13 cellular contexts compared by ENCODE assay signal in the genomic region with DNA sequence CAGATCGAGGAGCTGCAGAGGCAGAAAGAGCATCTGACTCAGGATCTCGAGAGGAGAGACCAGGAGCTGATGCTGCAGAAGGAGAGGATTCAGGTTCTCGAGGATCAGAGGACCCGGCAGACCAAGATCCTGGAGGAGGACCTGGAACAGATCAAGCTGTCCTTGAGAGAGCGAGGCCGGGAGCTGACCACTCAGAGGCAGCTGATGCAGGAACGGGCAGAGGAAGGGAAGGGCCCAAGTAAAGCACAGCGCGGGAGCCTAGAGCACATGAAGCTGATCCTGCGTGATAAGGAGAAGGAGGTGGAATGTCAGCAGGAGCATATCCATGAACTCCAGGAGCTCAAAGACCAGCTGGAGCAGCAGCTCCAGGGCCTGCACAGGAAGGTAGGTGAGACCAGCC. TPM values are rescaled to one million over a fixed set of nuclear protein-coding genes. Genes with fewer than 3 reads are reported as not detected.
"Had no signal": no experiment of that assay in that cellular context is flagged by ENCODE, and none has a peak within 500 bp of the region (broad histone marks: within the 10 kb centered on the region; RNA-seq: fewer than 3 reads in every experiment).

No MANE protein-coding gene starts in this region.

- H3K4me3 ChIP-seq: tibial artery, uterus had no signal

- H3K27ac ChIP-seq: brain microvascular endothelial cell, tibial artery, uterus had no signal

- DNase-seq: activated naive CD8-positive, alpha-beta T cell treated with anti-CD3 and anti-CD28 coated beads for 36 hours; brain microvascular endothelial cell; dermis blood vessel endothelial cell; stimulated activated CD4-positive, alpha-beta T cell treated with anti-CD3 and anti-CD28 coated beads, Interleukin-1b, Interleukin-23, amount 100 ng/mL, for 48 hours; tibial artery; uterus had no signal

- H3K9me3 Mint-ChIP-seq: activated naive CD8-positive, alpha-beta T cell treated with anti-CD3 and anti-CD28 coated beads for 36 hours; activated T-helper 2 cell treated with anti-CD3 and anti-CD28 coated beads, Interferon-gamma antibody, Interleukin-2, Interleukin-4, amounts not matched to agents 10 μg/mL and 5 μg/mL and 100 μg/mL, durations not matched to agents 14 hours and 24 hours and 36 hours had no signal

- H3K27ac Mint-ChIP-seq: activated naive CD8-positive, alpha-beta T cell treated with anti-CD3 and anti-CD28 coated beads for 36 hours; activated T-helper 2 cell treated with anti-CD3 and anti-CD28 coated beads, Interferon-gamma antibody, Interleukin-2, Interleukin-4, amounts not matched to agents 10 μg/mL and 5 μg/mL and 100 μg/mL, durations not matched to agents 14 hours and 24 hours and 36 hours had no signal

- H3K27me3 Mint-ChIP-seq: activated naive CD8-positive, alpha-beta T cell treated with anti-CD3 and anti-CD28 coated beads for 36 hours had no signal

- FAIRE-seq: frontal cortex had no signal

- H3K36me3 ChIP-seq: uterus had no signal

- H3K4me3 Mint-ChIP-seq: activated naive CD8-positive, alpha-beta T cell treated with anti-CD3 and anti-CD28 coated beads for 36 hours had no signal

- H3K27me3 ChIP-seq: brain microvascular endothelial cell, tibial artery, uterus had no signal

- H3K4me1 ChIP-seq: tibial artery, uterus had no signal

- H3K9me3 ChIP-seq: tibial artery, uterus had no signal

RNA-seq across cellular contexts. Expression of gene C20orf173, which starts 26.2 kb away (rescaled TPM):
- total RNA-seq: activated naive CD8-positive, alpha-beta T cell treated with anti-CD3 and anti-CD28 coated beads for 36 hours; activated T-helper 2 cell treated with anti-CD3 and anti-CD28 coated beads, Interferon-gamma antibody, Interleukin-2, Interleukin-4, amounts not matched to agents 10 μg/mL and 5 μg/mL and 100 μg/mL, durations not matched to agents 14 hours and 24 hours and 36 hours; cerebellum; dermis blood vessel endothelial cell; epithelial cell of proximal tubule; lower leg skin; renal cortical epithelial cell; T-helper 2 cell treated with Interferon-gamma antibody and Interleukin-4, amounts not matched to agents 100 ng/mL and 5 ng/mL, for 36 hours; uterus had no signal
